Comparison of ENCODE assay signal across 8 cellular contexts in the genomic region with DNA sequence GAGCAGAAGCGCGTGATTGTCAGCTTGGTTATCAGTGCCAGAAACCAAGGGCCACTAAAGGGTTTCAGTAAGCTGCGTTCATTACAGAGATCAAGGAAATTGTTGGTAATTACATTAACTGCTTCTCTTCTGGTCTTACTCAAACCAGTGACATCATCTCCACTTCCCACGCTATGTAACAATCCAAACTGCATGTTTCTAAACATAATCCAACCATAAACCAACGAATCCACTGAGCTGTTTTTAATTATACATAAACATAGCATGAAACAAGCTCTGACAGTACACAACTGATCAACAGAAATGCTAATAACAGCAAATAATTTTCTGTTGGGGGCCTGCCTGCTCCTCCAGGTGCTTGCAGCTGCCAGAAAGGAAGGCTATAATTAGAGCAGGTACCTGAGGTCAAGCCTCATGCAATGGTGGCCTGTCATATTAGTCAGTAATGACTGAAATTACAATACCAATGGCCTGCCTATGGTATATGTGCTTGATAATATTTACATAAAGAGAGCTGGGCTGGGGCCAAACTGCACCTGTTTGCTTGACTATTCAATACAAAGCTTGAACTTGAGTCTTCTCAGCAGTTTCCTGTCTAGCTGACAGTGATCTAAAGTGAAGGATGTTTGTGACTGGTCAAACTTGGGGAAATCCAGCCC. TPM values are rescaled to one million over a fixed set of nuclear protein-coding genes. Genes with fewer than 3 reads are reported as not detected.
DNase-seq lines count a peak whose midpoint lies in the region; ATAC-seq and TF ChIP-seq lines count a peak whose summit lies in the region.

No MANE protein-coding gene starts in this region.

- intact Hi-C loops in heart left ventricle (cut with DNase I), result loop anchor here in 7 of 10 donors (5.0 kb wide), 2 partner anchors 41 to 101 kb away; a partner anchor contains a TSS

- DNase-seq in COR-L47 (lab: John Stamatoyannopoulos, UW), result peak; percentile 96
- DNase-seq in NCI-H526 (lab: John Stamatoyannopoulos, UW), result peak; percentile 92 to 93
- no peak for DNase-seq in heart left ventricle
- no peak for DNase-seq in effector CD8-positive, alpha-beta T cell (lab: John Stamatoyannopoulos, UW)

- peaks cover 0 to 25% (median 6%) of the 10 kb centered on the region in 9 donors for H3K36me3 ChIP-seq in heart left ventricle

- peaks cover 55% of the 10 kb centered on the region for H3K4me1 Mint-ChIP-seq in activated naive CD4-positive, alpha-beta T cell treated with anti-CD3 and anti-CD28 coated beads, Interleukin-2, amount 50 U/mL, for 24 hours

- H3K27me3 ChIP-seq in heart left ventricle, result no peaks in the 10 kb centered on the region

- peak overlapping the region in 10 of 12 donors; percentile 34 to 63 (median 50) for H3K4me3 ChIP-seq in heart left ventricle
- H3K4me3 ChIP-seq in skin epidermis, result peak overlapping the region in 2 of 7 experiments; percentile 9 to 23

- 8 to 16% (median 10%) methylated on average over 5 of the region's 5 CpGs for WGBS in heart left ventricle, 4 donors

- peaks cover 7% of the 10 kb centered on the region for H3K36me3 Mint-ChIP-seq in activated naive CD4-positive, alpha-beta T cell treated with anti-CD3 and anti-CD28 coated beads, Interleukin-2, amount 50 U/mL, for 24 hours

- ATAC-seq in HG03135 (IDR thresholded peaks at IDR 0.05; ENCODE audit: unreplicated experiment), result peak; percentile 91
- ATAC-seq in heart left ventricle, result peak; percentile 43 to 65 (median 56)

- H3K4me1 ChIP-seq in heart left ventricle, result peaks cover 6 to 71% (median 35%) of the 10 kb centered on the region in 12 donors

- peak overlapping the region; percentile 97 for H3K27ac Mint-ChIP-seq in activated naive CD4-positive, alpha-beta T cell treated with anti-CD3 and anti-CD28 coated beads, Interleukin-2, amount 50 U/mL, for 24 hours

- peak overlapping the region; percentile 89 to 98 (median 92) for H3K27ac ChIP-seq in heart left ventricle
- peak overlapping the region in 20 of 21 experiments; percentile 25 to 92 (median 80) for H3K27ac ChIP-seq in skin epidermis

- no peak for TF ChIP-seq CTCF in heart left ventricle (IDR thresholded peaks at IDR 0.05)

- no peaks in the 10 kb centered on the region for H3K27me3 Mint-ChIP-seq in activated naive CD4-positive, alpha-beta T cell treated with anti-CD3 and anti-CD28 coated beads, Interleukin-2, amount 50 U/mL, for 24 hours

- no peaks in the 10 kb centered on the region for H3K9me3 ChIP-seq in heart left ventricle

- no peaks in the 10 kb centered on the region for H3K9me3 Mint-ChIP-seq in activated naive CD4-positive, alpha-beta T cell treated with anti-CD3 and anti-CD28 coated beads, Interleukin-2, amount 50 U/mL, for 24 hours

- peak overlapping the region; percentile 89 for H3K4me3 Mint-ChIP-seq in activated naive CD4-positive, alpha-beta T cell treated with anti-CD3 and anti-CD28 coated beads, Interleukin-2, amount 50 U/mL, for 24 hours

- TF ChIP-seq POLR2A in GM19193 (IDR thresholded peaks at IDR 0.05; ENCODE audit: extremely low read depth, insufficient read depth, insufficient read length), result peak; percentile 12
- no peak for TF ChIP-seq POLR2A in heart left ventricle (IDR thresholded peaks at IDR 0.05)

RNA-seq across cellular contexts. Expression of a gene that starts 40.1 kb away (rescaled TPM):
- 100 to 1,000 TPM in 8 of 9 donors, 10 to 100 TPM in 1; 91.2 to 191 (median 116) TPM for total RNA-seq in heart left ventricle
- polyA plus RNA-seq in heart left ventricle, result 100 to 1,000 TPM in 1 of 2 donors, 10 to 100 TPM in 1; 95.4 to 150 TPM

Comparison
In these comparisons a context has a peak if more than half of its experiments do, and no peak if none do; other contexts are left out.
1. DNase-seq: peak in COR-L47 (single experiment) and NCI-H526 (2 of 2); none in heart left ventricle (0 of 5) and effector CD8-positive, alpha-beta T cell (single experiment).